ENCODE assay signal across 9 cellular contexts in the genomic region with DNA sequence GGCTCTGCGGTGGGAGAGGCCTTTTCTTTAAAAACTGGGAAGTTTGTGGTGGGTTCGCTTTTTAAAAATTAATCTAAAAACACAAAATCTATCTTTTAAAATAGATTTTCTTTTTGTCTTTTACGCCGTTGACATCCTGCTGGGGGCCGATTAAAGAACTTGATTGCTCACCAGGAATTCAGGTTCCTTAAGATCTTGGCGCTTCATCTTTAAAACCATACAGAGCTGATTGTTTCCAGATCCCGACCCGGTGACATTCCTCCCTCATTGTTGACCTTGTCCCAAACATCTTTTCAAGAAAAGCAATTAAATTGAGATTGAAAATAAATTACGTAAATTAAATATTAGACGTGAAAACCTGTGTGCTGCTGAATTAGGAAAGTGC. TPM values are rescaled to one million over a fixed set of nuclear protein-coding genes. Genes with fewer than 3 reads are reported as not detected.
DNase-seq lines count a peak whose midpoint lies in the region; ATAC-seq and TF ChIP-seq lines count a peak whose summit lies in the region.
"Had no signal": no experiment of that assay in that cellular context is flagged by ENCODE, and none has a peak within 500 bp of the region (broad histone marks: within the 10 kb centered on the region; RNA-seq: fewer than 3 reads in every experiment).

No MANE protein-coding gene starts in this region.

- POLR2A ChIA-PET in A673 (lab: Charles Lee; ENCODE audit: low non-redundant PET), result interaction anchor here (0.6 kb wide), 1 partner anchor 49 kb away, joined by 3 read pairs; no protein-coding TSS in a partner anchor

- H3K4me3 Mint-ChIP-seq in chondrocyte (ENCODE audit: unreplicated experiment), result peak overlapping the region; percentile 97

- H3K4me3 ChIP-seq in A673 (ENCODE audit: low read depth, low read length, poor library complexity, severe bottlenecking) (peak overlapping the region; percentile 74), HUES64 (ENCODE audit: low read length) (peak overlapping the region; percentile 86), mucosa of rectum (ENCODE audit: low read length in 2 of 2) (peak overlapping the region; percentile 70 to 83)

- BruUV-seq in A673 (replicated peaks; lab: Mats Ljungman, UMichigan), result TSS peak; percentile 89

- H3K27me3 ChIP-seq in A673 (replicated peaks; ENCODE audit: insufficient read depth, low read depth, low read length, poor library complexity) (peaks cover 9% of the 10 kb centered on the region), HUES64 (ENCODE audit: insufficient read depth, low read length) (peaks cover 8% of the 10 kb centered on the region; the same call in 1 of the 2 replicates), mucosa of rectum (ENCODE audit: control insufficient read depth in 2 of 2, insufficient read depth in 2 of 2, low read length in 2 of 2) (no peaks in the 10 kb centered on the region)

- no peaks in the 10 kb centered on the region for H3K36me3 Mint-ChIP-seq in chondrocyte (ENCODE audit: low read depth)

- peak overlapping the region; percentile 94 for H3K27ac Mint-ChIP-seq in chondrocyte (ENCODE audit: unreplicated experiment)

- H3K9me3 ChIP-seq in A673 (ENCODE audit: low read depth, low read length, poor library complexity, severe bottlenecking), result no peaks in the 10 kb centered on the region
- no peaks in the 10 kb centered on the region for H3K9me3 ChIP-seq in HUES64 (ENCODE audit: insufficient read depth, low read depth, low read length)
- H3K9me3 ChIP-seq in mucosa of rectum (ENCODE audit: control insufficient read depth in 2 of 2, low read length in 2 of 2), result no peaks in the 10 kb centered on the region

- CTCF ChIA-PET in A673 (lab: Charles Lee), result interaction anchor here (0.6 to 1.7 kb wide), 4 partner anchors 26 to 83 kb away, joined by 3 to 7 read pairs (median 4); no protein-coding TSS in a partner anchor

- intact Hi-C loops in A673 (cut with micrococcal nuclease; ENCODE audit: unreplicated experiment), result no loop called here

- H3K4me1 ChIP-seq in A673 (ENCODE audit: insufficient read depth, low read length, poor library complexity, severe bottlenecking) (peaks cover 8% of the 10 kb centered on the region), HUES64 (ENCODE audit: insufficient read depth, low read length) (peaks cover 45% of the 10 kb centered on the region), mucosa of rectum (ENCODE audit: control insufficient read depth in 2 of 2, insufficient read depth in 2 of 2, low read length in 2 of 2) (peaks cover 8 to 9% of the 10 kb centered on the region in 2 donors)

- no peaks in the 10 kb centered on the region for H3K9me3 Mint-ChIP-seq in chondrocyte (ENCODE audit: low read depth)

- peaks cover 65% of the 10 kb centered on the region for H3K4me1 Mint-ChIP-seq in chondrocyte (ENCODE audit: low read depth)

- H3K36me3 ChIP-seq in A673 (ENCODE audit: insufficient read depth, low read length, poor library complexity, severe bottlenecking) (no peaks in the 10 kb centered on the region), HUES64 (ENCODE audit: insufficient read depth, low read length) (no peaks in the 10 kb centered on the region), mucosa of rectum (ENCODE audit: control insufficient read depth in 2 of 2, insufficient read depth in 2 of 2, low read length in 2 of 2) (no peaks in the 10 kb centered on the region)

- TF ChIP-seq CTCF in A673 (conservative IDR thresholded peaks at IDR 0.05; ENCODE audit: low read depth, low read length), result no peak
- no peak for TF ChIP-seq CTCF in chondrocyte (IDR thresholded peaks at IDR 0.05)

- no peaks in the 10 kb centered on the region for H3K27me3 Mint-ChIP-seq in chondrocyte (ENCODE audit: low read depth)

- DNase-seq in A673 (ENCODE audit: low spot score) (no peak), chondrocyte (ENCODE audit: low spot score) (no peak), HUDEP-2 (lab: John Stamatoyannopoulos, UW; ENCODE audit: unreplicated experiment in 76 of 76) (no peak)
- DNase-seq: cortex of kidney had no signal

- H3K27ac ChIP-seq in A673 (ENCODE audit: low read depth, low read length, poor library complexity, severe bottlenecking), result peak overlapping the region; percentile 80
- H3K27ac ChIP-seq in HUES64 (ENCODE audit: low read depth, low read length), result peak overlapping the region; percentile 88; the same call in 1 of the 2 replicates
- H3K27ac ChIP-seq in mucosa of rectum (ENCODE audit: low read depth in 2 of 2, low read length in 2 of 2), result peak overlapping the region; percentile 80 to 81

- WGBS in HUES64, result 16% methylated on average over 8 of the region's 10 CpGs

- ATAC-seq in HG02571 (IDR thresholded peaks at IDR 0.05; ENCODE audit: unreplicated experiment) (no peak), HG03457 (IDR thresholded peaks at IDR 0.05; ENCODE audit: unreplicated experiment) (no peak), GM19035 (IDR thresholded peaks at IDR 0.05; ENCODE audit: unreplicated experiment) (no peak)

- H3K9ac ChIP-seq in HUES64 (ENCODE audit: low read depth, low read length) (peak overlapping the region; percentile 90), mucosa of rectum (ENCODE audit: low read depth in 1 of 2, low read length in 2 of 2) (peak overlapping the region; percentile 74 to 87)

RNA-seq across cellular contexts. Expression of a gene that starts 0.5 kb away (rescaled TPM):
- total RNA-seq in A673 (2021) (4.8 and 4.9 TPM in 2 replicates), chondrocyte (9.4 to 13.6 TPM (median 13.3 TPM) in 3 replicates)
- 9.0 TPM for polyA plus RNA-seq in HUES64 (2013, experiment 1 of 2)
- 8.7 TPM for polyA plus RNA-seq in HUES64 (2013, experiment 2 of 2)
